16 cellular contexts compared by ENCODE assay signal in genomic region chr3:69364354-69364753, GRCh38. TPM values are rescaled to one million over a fixed set of nuclear protein-coding genes. Genes with fewer than 3 reads are reported as not detected.
DNase-seq lines count a peak whose midpoint lies in the region; ATAC-seq and TF ChIP-seq lines count a peak whose summit lies in the region.
"Had no signal": no experiment of that assay in that cellular context is flagged by ENCODE, and none has a peak within 500 bp of the region (broad histone marks: within the 10 kb centered on the region; RNA-seq: fewer than 3 reads in every experiment).

No MANE protein-coding gene starts in this region.

- no peaks in the 10 kb centered on the region for H3K27me3 ChIP-seq in BLaER1

- CTCF ChIA-PET in activated naive CD4-positive, alpha-beta T cell treated with anti-CD3 and anti-CD28 coated beads for 36 hours (lab: Charles Lee) = interaction anchor here (0.9 to 1.4 kb wide), 4 partner anchors 19 to 58 kb away, joined by 3 read pairs; no protein-coding TSS in a partner anchor

- H3K36me3 ChIP-seq in BLaER1 = no peaks in the 10 kb centered on the region

- H3K27ac ChIP-seq in BLaER1 = peak overlapping the region; percentile 46
- H3K27ac ChIP-seq: PC-9 had no signal

- peak overlapping the region; percentile 43 for H3K4me2 ChIP-seq in BLaER1
- H3K4me2 ChIP-seq: PC-9 had no signal

- in situ Hi-C loops in GM13976 (cut with MboI; ENCODE audit: low sequenced_read_pairs, unreplicated experiment) = no loop called here

- no peak overlapping the region for H3K4me3 Mint-ChIP-seq in activated naive CD4-positive, alpha-beta T cell treated with anti-CD3 and anti-CD28 coated beads for 36 hours
- H3K4me3 Mint-ChIP-seq: activated T-helper 17 cell treated with anti-CD3 and anti-CD28 coated beads, Interleukin-2, amount 50 U/mL, for 72 hours had no signal

- no peak for ATAC-seq in HG03442 (IDR thresholded peaks at IDR 0.05; ENCODE audit: unreplicated experiment)
- ATAC-seq: activated T-helper 17 cell treated with anti-CD3 and anti-CD28 coated beads, Interleukin-2, amount 50 U/mL, for 72 hours had no signal

- H3K36me3 Mint-ChIP-seq in activated naive CD4-positive, alpha-beta T cell treated with anti-CD3 and anti-CD28 coated beads for 36 hours (ENCODE audit: low read depth) = no peaks in the 10 kb centered on the region

- peaks cover 8% of the 10 kb centered on the region for H3K27me3 Mint-ChIP-seq in activated naive CD4-positive, alpha-beta T cell treated with anti-CD3 and anti-CD28 coated beads for 36 hours (ENCODE audit: low read depth)
- H3K27me3 Mint-ChIP-seq: progenitor cell of endocrine pancreas had no signal

- intact Hi-C loops in activated naive CD4-positive, alpha-beta T cell treated with anti-CD3 and anti-CD28 coated beads for 36 hours (cut with micrococcal nuclease) = no loop called here

- no peaks in the 10 kb centered on the region for H4K20me1 ChIP-seq in BLaER1

- no peak overlapping the region for H3K9ac ChIP-seq in BLaER1

- H3K4me1 ChIP-seq in BLaER1 = peaks cover 56% of the 10 kb centered on the region

- H3K9me3 ChIP-seq in BLaER1 = no peaks in the 10 kb centered on the region

- no peak overlapping the region for H3K4me3 ChIP-seq in BLaER1
- H3K4me3 ChIP-seq: PC-9 had no signal

- H3K27ac Mint-ChIP-seq in activated naive CD4-positive, alpha-beta T cell treated with anti-CD3 and anti-CD28 coated beads for 36 hours = no peak overlapping the region
- H3K27ac Mint-ChIP-seq: activated T-helper 17 cell treated with anti-CD3 and anti-CD28 coated beads, Interleukin-2, amount 50 U/mL, for 72 hours; progenitor cell of endocrine pancreas had no signal

- H3K4me1 Mint-ChIP-seq in activated naive CD4-positive, alpha-beta T cell treated with anti-CD3 and anti-CD28 coated beads for 36 hours (ENCODE audit: low read depth) = peaks cover 10% of the 10 kb centered on the region

- H3K9me3 Mint-ChIP-seq in activated naive CD4-positive, alpha-beta T cell treated with anti-CD3 and anti-CD28 coated beads for 36 hours = no peaks in the 10 kb centered on the region
- H3K9me3 Mint-ChIP-seq: activated T-helper 17 cell treated with anti-CD3 and anti-CD28 coated beads, Interleukin-2, amount 50 U/mL, for 72 hours had no signal

- no peak for TF ChIP-seq CTCF in GM13976 (IDR thresholded peaks at IDR 0.05; ENCODE audit: borderline replicate concordance, control extremely low read depth, extremely low read depth, insufficient read depth, missing control alignments)

- DNase-seq in LHCN-M2 (ENCODE audit: low read depth) (peak; percentile 80), dermis microvascular lymphatic vessel endothelial cell (ENCODE audit: low read depth in 2 of 2) (peak; percentile 63 to 66), lung microvascular endothelial cell (ENCODE audit: low read depth in 2 of 2) (peak; percentile 52 to 66), GM13976 (ENCODE audit: low spot score) (no peak)
- no peak for DNase-seq in activated naive CD4-positive, alpha-beta T cell treated with anti-CD3 and anti-CD28 coated beads for 36 hours
- no peak for DNase-seq in central memory CD4-positive, alpha-beta T cell
- DNase-seq: AML-193; effector memory CD4-positive, alpha-beta T cell; hippocampal formation; NCI-H1105; stimulated activated naive CD4-positive, alpha-beta T cell had no signal

RNA-seq across cellular contexts. Expression of gene FRMD4B, which starts 21.5 kb away (rescaled TPM):
- total RNA-seq in LHCN-M2 (2014; rRNA removed) = 2.6 and 5.6 TPM in 2 replicates
- 3.8 TPM for polyA plus RNA-seq in LHCN-M2 (2012)
- 67.8 and 122 TPM in 2 replicates for total RNA-seq in dermis microvascular lymphatic vessel endothelial cell
- 36.6 and 73.2 TPM in 2 replicates for total RNA-seq in lung microvascular endothelial cell
- 10 to 100 TPM; 11.9 to 12.1 TPM for total RNA-seq in activated naive CD4-positive, alpha-beta T cell treated with anti-CD3 and anti-CD28 coated beads for 36 hours

Comparison
In these comparisons a context has a peak if more than half of its experiments do, and no peak if none do; other contexts are left out.
1. DNase-seq: peak in LHCN-M2 (single experiment), dermis microvascular lymphatic vessel endothelial cell (2 of 2) and lung microvascular endothelial cell (2 of 2); none in GM13976 (single experiment), activated naive CD4-positive, alpha-beta T cell treated with anti-CD3 and anti-CD28 coated beads for 36 hours (single experiment) and central memory CD4-positive, alpha-beta T cell (single experiment).